Comparison of ENCODE assay signal across 24 cellular contexts in genomic region chr19:11463391-11463790, GRCh38. TPM values are rescaled to one million over a fixed set of nuclear protein-coding genes. Genes with fewer than 3 reads are reported as not detected.
DNase-seq lines count a peak whose midpoint lies in the region; ATAC-seq and TF ChIP-seq lines count a peak whose summit lies in the region.
"Had no signal": no experiment of that assay in that cellular context is flagged by ENCODE, and none has a peak within 500 bp of the region (broad histone marks: within the 10 kb centered on the region; RNA-seq: fewer than 3 reads in every experiment).

No MANE protein-coding gene starts in this region.

- H3K4me3 Mint-ChIP-seq in CD4-positive, alpha-beta T cell: no peak overlapping the region
- H3K4me3 Mint-ChIP-seq in effector memory CD8-positive, alpha-beta T cell: no peak overlapping the region
- H3K4me3 Mint-ChIP-seq: activated naive CD8-positive, alpha-beta T cell; natural killer cell treated with Interleukin-12 subunit alpha and Interleukin-12 subunit beta and Interleukin-15 and Interleukin-18, amount 100 ng/mL, for 72 hours; T-helper 1 cell treated with Interleukin-12 subunit alpha and Interleukin-12 subunit beta and Interleukin-4 antibody, amounts not matched to agents 30 μg/mL and 1 μg/mL, for 36 hours had no signal

- no peaks in the 10 kb centered on the region for H3K36me3 ChIP-seq in H7 (replicated peaks; ENCODE audit: control insufficient read depth, insufficient read depth, low read length)
- H3K36me3 ChIP-seq: prostate gland, vagina had no signal

- DNase-seq in CD4-positive, alpha-beta T cell: no peak
- peak; percentile 28 for DNase-seq in H7
- DNase-seq in effector memory CD8-positive, alpha-beta T cell: no peak
- DNase-seq: Caco-2; hippocampal formation; mesendoderm; NCI-H1436 treated with DMSO at 0.1 percent for 48 hours; NCI-H2171; NCI-H526 treated with DMSO at 0.1 percent for 48 hours; OCI-M1; SIG-M5; stimulated activated CD4-positive, alpha-beta T cell treated with anti-CD3 and anti-CD28 coated beads, Interleukin-4, amount 100 ng/mL, for 24 hours had no signal

- H3K36me3 Mint-ChIP-seq in CD4-positive, alpha-beta T cell (ENCODE audit: low read depth): no peaks in the 10 kb centered on the region
- peaks cover 3% of the 10 kb centered on the region for H3K36me3 Mint-ChIP-seq in effector memory CD8-positive, alpha-beta T cell (ENCODE audit: insufficient read depth)
- H3K36me3 Mint-ChIP-seq: activated naive CD8-positive, alpha-beta T cell; natural killer cell treated with Interleukin-12 subunit alpha and Interleukin-12 subunit beta and Interleukin-15 and Interleukin-18, amount 100 ng/mL, for 72 hours had no signal

- H3K27ac Mint-ChIP-seq in CD4-positive, alpha-beta T cell: no peak overlapping the region
- peak overlapping the region in 1 of 2 donors; percentile 39 for H3K27ac Mint-ChIP-seq in effector memory CD8-positive, alpha-beta T cell
- H3K27ac Mint-ChIP-seq: activated naive CD8-positive, alpha-beta T cell; natural killer cell treated with Interleukin-12 subunit alpha and Interleukin-12 subunit beta and Interleukin-15 and Interleukin-18, amount 100 ng/mL, for 72 hours; T-helper 1 cell treated with Interleukin-12 subunit alpha and Interleukin-12 subunit beta and Interleukin-4 antibody, amounts not matched to agents 30 μg/mL and 1 μg/mL, for 36 hours had no signal

- H3K4me1 Mint-ChIP-seq in CD4-positive, alpha-beta T cell (ENCODE audit: low read depth): no peaks in the 10 kb centered on the region
- no peaks in the 10 kb centered on the region for H3K4me1 Mint-ChIP-seq in effector memory CD8-positive, alpha-beta T cell (ENCODE audit: low read depth in 2 of 2)

- peaks cover 16% of the 10 kb centered on the region for H3K27me3 Mint-ChIP-seq in CD4-positive, alpha-beta T cell
- peaks cover 20 to 34% of the 10 kb centered on the region in 2 donors for H3K27me3 Mint-ChIP-seq in effector memory CD8-positive, alpha-beta T cell

- no peaks in the 10 kb centered on the region for H3K9me3 Mint-ChIP-seq in CD4-positive, alpha-beta T cell
- no peaks in the 10 kb centered on the region for H3K9me3 Mint-ChIP-seq in effector memory CD8-positive, alpha-beta T cell
- H3K9me3 Mint-ChIP-seq: natural killer cell treated with Interleukin-12 subunit alpha and Interleukin-12 subunit beta and Interleukin-15 and Interleukin-18, amount 100 ng/mL, for 72 hours; T-helper 1 cell treated with Interleukin-12 subunit alpha and Interleukin-12 subunit beta and Interleukin-4 antibody, amounts not matched to agents 30 μg/mL and 1 μg/mL, for 36 hours had no signal

- CTCF ChIA-PET in CD4-positive, alpha-beta T cell (lab: Charles Lee): interaction anchor here (0.7 kb wide), 1 partner anchor 221 kb away, joined by 3 read pairs; no protein-coding TSS in a partner anchor

- H3K27me3 ChIP-seq in CD4-positive, alpha-beta T cell (ENCODE audit: control insufficient read depth, insufficient read depth, low read length): no peaks in the 10 kb centered on the region
- H3K27me3 ChIP-seq in H7 (ENCODE audit: control insufficient read depth, insufficient read depth, low read length): no peaks in the 10 kb centered on the region
- H3K27me3 ChIP-seq: vagina had no signal

- H3K27ac ChIP-seq in CD4-positive, alpha-beta T cell (ENCODE audit: low read depth, low read length): no peak overlapping the region
- H3K27ac ChIP-seq: prostate gland, skin epidermis, vagina had no signal

- POLR2A ChIA-PET in CD4-positive, alpha-beta T cell (lab: Charles Lee): no interaction called here

- intact Hi-C loops in CD4-positive, alpha-beta T cell (cut with DNase I, micrococcal nuclease): no loop called here

- H3K9me3 ChIP-seq in CD4-positive, alpha-beta T cell (ENCODE audit: control insufficient read depth, low read length): no peaks in the 10 kb centered on the region
- H3K9me3 ChIP-seq: Caco-2, prostate gland, vagina had no signal

- no peak for TF ChIP-seq CTCF in CD4-positive, alpha-beta T cell (IDR thresholded peaks at IDR 0.05)

- no peak overlapping the region for H3K4me3 ChIP-seq in H7 (ENCODE audit: insufficient read depth, low read depth, low read length)
- H3K4me3 ChIP-seq: prostate gland, skin epidermis, vagina had no signal

- peak; percentile 87 for ATAC-seq in CD4-positive, alpha-beta T cell (ENCODE audit: poor library complexity)
- ATAC-seq in effector memory CD8-positive, alpha-beta T cell (replicated peaks): peak; percentile 65
- no peak for ATAC-seq in GM21528 (IDR thresholded peaks at IDR 0.05; ENCODE audit: low FRiP score, unreplicated experiment)
- no peak for ATAC-seq in GM18498 (IDR thresholded peaks at IDR 0.05; ENCODE audit: unreplicated experiment)
- ATAC-seq: natural killer cell treated with Interleukin-12 subunit alpha and Interleukin-12 subunit beta and Interleukin-15 and Interleukin-18, amount 100 ng/mL, for 72 hours had no signal

RNA-seq across cellular contexts. Expression of gene ELAVL3, which starts 17.5 kb away (rescaled TPM):
- total RNA-seq in CD4-positive, alpha-beta T cell: under 1 TPM in 1 of 2 experiments, not detected in 1; 0.66 TPM
- total RNA-seq in H7 (2014; rRNA removed; shearing (Covaris generic)): 0.17 and 0.52 TPM in 2 replicates
- total RNA-seq: Caco-2, H4, kidney epithelial cell, MCF 10A, subcutaneous adipose tissue had no signal

RNA-seq across cellular contexts. Expression of gene PRKCSH, which starts 28.0 kb away (rescaled TPM):
- 100 to 1,000 TPM; 257 to 260 TPM for total RNA-seq in CD4-positive, alpha-beta T cell
- total RNA-seq in H7 (2014; rRNA removed; shearing (Covaris generic)): 97.7 and 108 TPM in 2 replicates

RNA-seq across cellular contexts. Expression of gene ODAD3, which starts 28.5 kb away (rescaled TPM):
- total RNA-seq in CD4-positive, alpha-beta T cell: not detected
- total RNA-seq in H7 (2014; rRNA removed; shearing (Covaris generic)): 0.66 and 1.4 TPM in 2 replicates
- total RNA-seq: Caco-2; natural killer cell treated with Interleukin-12 subunit alpha and Interleukin-12 subunit beta and Interleukin-15 and Interleukin-18, amount 100 ng/mL, for 72 hours; vagina had no signal

RNA-seq across cellular contexts. Expression of gene ZNF653, which starts 42.2 kb away (rescaled TPM):
- 1 to 10 TPM; 7.4 to 7.5 TPM for total RNA-seq in CD4-positive, alpha-beta T cell
- total RNA-seq in H7 (2014; rRNA removed; shearing (Covaris generic)): 8.5 and 9.8 TPM in 2 replicates

RNA-seq across cellular contexts. Expression of gene RGL3, which starts 44.3 kb away (rescaled TPM):
- not detected for total RNA-seq in CD4-positive, alpha-beta T cell
- total RNA-seq in H7 (2014; rRNA removed; shearing (Covaris generic)): 1.6 and 7.8 TPM in 2 replicates
- total RNA-seq: H4; MCF 10A; natural killer cell treated with Interleukin-12 subunit alpha and Interleukin-12 subunit beta and Interleukin-15 and Interleukin-18, amount 100 ng/mL, for 72 hours had no signal

Comparison
In these comparisons a context has a peak if more than half of its experiments do, and no peak if none do; other contexts are left out.
1. ATAC-seq: peak in CD4-positive, alpha-beta T cell (single experiment) and effector memory CD8-positive, alpha-beta T cell (single experiment); none in GM21528 (single experiment) and GM18498 (single experiment).